1 cellular context compared by ENCODE assay signal in the genomic region with DNA sequence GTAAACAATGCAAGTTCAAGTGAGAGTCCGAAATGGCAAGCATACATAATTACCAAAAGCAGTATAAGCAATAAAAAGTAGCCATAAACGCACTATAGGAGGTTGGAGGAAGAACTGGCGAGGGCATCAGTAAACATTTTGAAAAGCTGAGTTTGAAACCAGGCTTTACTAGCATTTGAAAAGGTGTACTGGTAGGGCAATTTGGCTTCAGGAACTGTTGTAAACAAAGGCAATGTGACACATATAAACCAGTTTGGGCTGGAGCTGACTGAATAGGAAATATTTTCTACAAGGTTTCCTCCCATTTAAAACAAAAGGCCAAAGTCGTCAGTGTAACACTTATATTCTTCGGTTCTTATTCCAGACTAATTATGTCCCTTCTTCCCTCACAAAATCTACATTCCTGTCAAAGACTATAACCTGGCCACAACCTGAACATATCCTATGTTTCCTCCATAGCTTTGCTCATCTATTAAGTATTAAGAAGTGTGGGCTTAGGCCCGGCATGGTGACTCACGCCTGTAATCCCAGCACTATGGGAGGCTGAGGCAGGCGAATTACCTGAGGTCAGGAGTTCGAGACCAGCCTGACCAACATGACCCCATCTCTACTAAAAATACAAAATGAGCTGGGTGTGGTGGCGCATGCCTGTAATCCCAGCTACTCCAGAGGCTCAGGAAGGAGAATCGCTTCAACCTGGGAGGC.
TF ChIP-seq lines count a peak whose summit lies in the region.

No MANE protein-coding gene starts in this region.

TF ChIP-seq in endothelial cell of umbilical vein, 7 proteins besides CTCF, POLR2A, EP300 and RAD21:
- TF ChIP-seq FOS (IDR thresholded peaks at IDR 0.05; ENCODE audit: borderline replicate concordance, insufficient read depth, low read length) (no peak), POLR2AphosphoS5 (IDR thresholded peaks at IDR 0.05; ENCODE audit: insufficient read depth, low read depth, low read length) (no peak), MYC (IDR thresholded peaks at IDR 0.05; ENCODE audit: low read depth, low read length) (no peak), GATA2 (IDR thresholded peaks at IDR 0.05; ENCODE audit: insufficient read depth, insufficient read length, low read depth, low read length) (no peak), JUN (IDR thresholded peaks at IDR 0.05; ENCODE audit: borderline replicate concordance, insufficient read depth, insufficient read length, low read depth) (no peak), EZH2 (IDR thresholded peaks at IDR 0.05; ENCODE audit: borderline replicate concordance, low read depth, low read length, severe bottlenecking) (no peak)
